8 cellular contexts compared by ENCODE assay signal in the genomic region with DNA sequence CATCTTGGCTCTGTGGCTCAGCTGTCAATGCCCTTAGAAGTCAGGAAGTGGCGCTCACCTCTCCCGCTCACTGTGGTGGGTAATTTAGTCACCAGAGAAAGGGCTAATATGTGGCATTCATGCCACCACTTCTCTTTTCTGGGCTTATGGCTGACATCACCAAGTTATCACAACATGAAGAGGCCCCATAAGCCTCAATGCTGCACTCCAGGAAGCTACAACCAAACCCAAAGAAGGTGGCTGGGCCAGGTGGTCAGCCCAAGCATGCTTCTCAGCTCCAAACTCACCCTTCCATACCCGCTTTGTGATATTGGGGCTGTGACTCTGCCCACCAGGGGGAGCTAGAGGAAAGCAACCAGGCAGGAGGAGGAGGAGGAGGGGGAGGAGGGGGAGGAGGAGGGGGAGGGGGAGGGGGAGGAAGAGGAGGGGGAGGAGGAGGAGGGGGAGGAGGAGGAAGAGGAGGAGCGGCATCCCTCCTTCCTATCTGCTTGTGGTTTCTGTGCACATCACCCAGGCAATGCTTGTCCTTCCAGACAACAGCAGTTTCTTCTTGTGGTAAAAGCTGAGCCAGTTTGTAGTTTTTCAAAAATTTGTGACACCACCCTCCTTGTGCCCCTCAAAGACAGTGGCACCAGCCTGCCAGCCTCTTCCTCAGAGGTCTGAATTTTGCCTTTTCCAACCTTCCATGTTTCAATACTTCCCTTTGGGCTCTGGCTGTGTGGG. TPM values are rescaled to one million over a fixed set of nuclear protein-coding genes. Genes with fewer than 3 reads are reported as not detected.
DNase-seq lines count a peak whose midpoint lies in the region; ATAC-seq and TF ChIP-seq lines count a peak whose summit lies in the region.

No MANE protein-coding gene starts in this region.

- ATAC-seq in GM19455 (IDR thresholded peaks at IDR 0.05; ENCODE audit: unreplicated experiment) = peak; percentile 68

- H3K27me3 Mint-ChIP-seq in CD14-positive monocyte (ENCODE audit: low read depth in 3 of 3) = peaks cover 4 to 21% (median 12%) of the 10 kb centered on the region in 3 donors

- no peaks in the 10 kb centered on the region for H3K36me3 Mint-ChIP-seq in CD14-positive monocyte

- H3K27ac Mint-ChIP-seq in CD14-positive monocyte = peak overlapping the region in 1 of 7 donors; percentile 10

- intact Hi-C loops in CD14-positive monocyte (cut with micrococcal nuclease) = loop anchor here (2.0 to 10.0 kb wide), 4 partner anchors 109 to 239 kb away; no protein-coding TSS in a partner anchor

- no peak overlapping the region for H3K4me3 Mint-ChIP-seq in CD14-positive monocyte

- H3K36me3 ChIP-seq in MG63 (no peaks in the 10 kb centered on the region), kidney epithelial cell (ENCODE audit: control insufficient read depth, insufficient read depth, low read length) (no peaks in the 10 kb centered on the region)

- no peak overlapping the region for H3K27ac ChIP-seq in VCaP

- in situ Hi-C loops in T47D (cut with HindIII; ENCODE audit: low pct_unique_long_range_greater_than_20kb, low sequenced_read_pairs) = no loop called here

- H3K4me3 ChIP-seq in MG63 (no peak overlapping the region), kidney epithelial cell (ENCODE audit: low read depth, low read length) (no peak overlapping the region)

- H3K27me3 ChIP-seq in MG63 (no peaks in the 10 kb centered on the region), kidney epithelial cell (ENCODE audit: control insufficient read depth, insufficient read depth, low read length) (peaks cover 6% of the 10 kb centered on the region)

- no peaks in the 10 kb centered on the region for H3K9me3 Mint-ChIP-seq in CD14-positive monocyte

- peak; percentile 62 for DNase-seq in CD14-positive monocyte (ENCODE audit: low spot score)
- peak; percentile 40 for DNase-seq in MG63
- DNase-seq in T47D (ENCODE audit: low read depth in 1 of 2, low spot score in 1 of 2) = peak; percentile 73 to 92
- DNase-seq in kidney epithelial cell (ENCODE audit: low read depth) = no peak
- peak; percentile 39 to 63 (median 54) for DNase-seq in stimulated activated CD4-positive, alpha-beta T cell treated with anti-CD3 and anti-CD28 coated beads, TNF-alpha, amount 100 ng/mL, for 24 hours (ENCODE audit: low read depth in 3 of 3)
- DNase-seq in cortex of kidney (lab: John Stamatoyannopoulos, UW) = no peak

- TF ChIP-seq CTCF in CD14-positive monocyte (IDR thresholded peaks at IDR 0.05) = peak; percentile 47
- TF ChIP-seq CTCF in VCaP (conservative IDR thresholded peaks at IDR 0.05) = peak; percentile 67
- peak; percentile 50 for TF ChIP-seq CTCF in kidney epithelial cell (IDR thresholded peaks at IDR 0.05; ENCODE audit: insufficient read depth, low read length, poor library complexity, severe bottlenecking)

- H3K4me1 Mint-ChIP-seq in CD14-positive monocyte = peaks cover 10% of the 10 kb centered on the region

- H3K9me3 ChIP-seq in MG63 = no peaks in the 10 kb centered on the region

RNA-seq across cellular contexts. Expression of a gene that starts 42.1 kb away (rescaled TPM):
- polyA plus RNA-seq in CD14-positive monocyte = not detected
- total RNA-seq in MG63 (2014; rRNA removed; shearing (Covaris generic); ENCODE audit: low replicate concordance) = 0.30 and 0.32 TPM in 2 replicates
- 0.14 TPM in 1 of 2 replicates, not detected in the other for total RNA-seq in kidney epithelial cell

RNA-seq across cellular contexts. Expression of a gene that starts 55.2 kb away (rescaled TPM):
- not detected for polyA plus RNA-seq in CD14-positive monocyte
- total RNA-seq in MG63 (2014; rRNA removed; shearing (Covaris generic); ENCODE audit: low replicate concordance) = not detected in 2 replicates
- 0.17 and 0.41 TPM in 2 replicates for total RNA-seq in kidney epithelial cell

Comparison
In these comparisons a context has a peak if more than half of its experiments do, and no peak if none do; other contexts are left out.
1. DNase-seq: peak in CD14-positive monocyte (single experiment), MG63 (single experiment), T47D (2 of 2) and stimulated activated CD4-positive, alpha-beta T cell treated with anti-CD3 and anti-CD28 coated beads, TNF-alpha, amount 100 ng/mL, for 24 hours (3 of 3); none in kidney epithelial cell (single experiment) and cortex of kidney (single experiment).
2. Peak in every context shown above with its lines, with median percentiles within 50 percentile points of each other: CTCF ChIP-seq.